In genomic region chr7:107799645-107800264, GRCh38 we compare ENCODE assay signal across 2 cellular contexts.
TF ChIP-seq lines count a peak whose summit lies in the region.

No MANE protein-coding gene starts in this region.

TF ChIP-seq in SK-N-SH, 30 proteins besides CTCF, POLR2A, EP300 and RAD21 (continued from another document):
- no peak for TF ChIP-seq ZBTB33 (IDR thresholded peaks at IDR 0.05; ENCODE audit: borderline replicate concordance, low read depth)
- TF ChIP-seq, protein P1, sequence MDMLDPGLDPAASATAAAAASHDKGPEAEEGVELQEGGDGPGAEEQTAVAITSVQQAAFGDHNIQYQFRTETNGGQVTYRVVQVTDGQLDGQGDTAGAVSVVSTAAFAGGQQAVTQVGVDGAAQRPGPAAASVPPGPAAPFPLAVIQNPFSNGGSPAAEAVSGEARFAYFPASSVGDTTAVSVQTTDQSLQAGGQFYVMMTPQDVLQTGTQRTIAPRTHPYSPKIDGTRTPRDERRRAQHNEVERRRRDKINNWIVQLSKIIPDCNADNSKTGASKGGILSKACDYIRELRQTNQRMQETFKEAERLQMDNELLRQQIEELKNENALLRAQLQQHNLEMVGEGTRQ (IDR thresholded peaks at IDR 0.05; ENCODE audit: borderline replicate concordance, low read depth, low read length) = no peak
- no peak for TF ChIP-seq NFIC (IDR thresholded peaks at IDR 0.05; ENCODE audit: borderline replicate concordance)
- TF ChIP-seq TAF1 (IDR thresholded peaks at IDR 0.05; ENCODE audit: borderline replicate concordance, low read depth, low read length) = no peak
- TF ChIP-seq GABPA (IDR thresholded peaks at IDR 0.05; ENCODE audit: low read depth) = no peak
- no peak for TF ChIP-seq MXI1 (IDR thresholded peaks at IDR 0.05; ENCODE audit: low read depth, low read length)

TF ChIP-seq in SK-N-SH treated with all-trans-retinoic acid at 6 μM for 48 hours, 23 proteins besides CTCF, POLR2A, EP300 and RAD21 (continued from another document):
- TF ChIP-seq CSRNP3 (CRISPR knock-in tag; IDR thresholded peaks at IDR 0.05) (no peak), ARNTL (CRISPR knock-in tag; IDR thresholded peaks at IDR 0.05; ENCODE audit: borderline replicate concordance, low read depth) (no peak), PATZ1 (CRISPR knock-in tag; IDR thresholded peaks at IDR 0.05; ENCODE audit: borderline replicate concordance) (no peak), ESRRG (CRISPR knock-in tag; IDR thresholded peaks at IDR 0.05) (no peak), ZC3H10 (CRISPR knock-in tag; IDR thresholded peaks at IDR 0.05) (no peak), OSR1 (CRISPR knock-in tag; IDR thresholded peaks at IDR 0.05) (no peak), ZNF8 (CRISPR knock-in tag; IDR thresholded peaks at IDR 0.05) (no peak), TCF4 (CRISPR knock-in tag; IDR thresholded peaks at IDR 0.05; ENCODE audit: borderline replicate concordance) (no peak), RARB (CRISPR knock-in tag; IDR thresholded peaks at IDR 0.05) (no peak)
- TF ChIP-seq, protein P2, sequence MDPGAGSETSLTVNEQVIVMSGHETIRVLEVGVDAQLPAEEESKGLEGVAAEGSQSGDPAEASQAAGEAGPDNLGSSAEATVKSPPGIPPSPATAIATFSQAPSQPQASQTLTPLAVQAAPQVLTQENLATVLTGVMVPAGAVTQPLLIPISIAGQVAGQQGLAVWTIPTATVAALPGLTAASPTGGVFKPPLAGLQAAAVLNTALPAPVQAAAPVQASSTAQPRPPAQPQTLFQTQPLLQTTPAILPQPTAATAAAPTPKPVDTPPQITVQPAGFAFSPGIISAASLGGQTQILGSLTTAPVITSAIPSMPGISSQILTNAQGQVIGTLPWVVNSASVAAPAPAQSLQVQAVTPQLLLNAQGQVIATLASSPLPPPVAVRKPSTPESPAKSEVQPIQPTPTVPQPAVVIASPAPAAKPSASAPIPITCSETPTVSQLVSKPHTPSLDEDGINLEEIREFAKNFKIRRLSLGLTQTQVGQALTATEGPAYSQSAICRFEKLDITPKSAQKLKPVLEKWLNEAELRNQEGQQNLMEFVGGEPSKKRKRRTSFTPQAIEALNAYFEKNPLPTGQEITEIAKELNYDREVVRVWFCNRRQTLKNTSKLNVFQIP (CRISPR knock-in tag; IDR thresholded peaks at IDR 0.05; ENCODE audit: borderline replicate concordance, low read depth) = no peak
